In genomic region chr12:132686831-132687210, GRCh38 we compare ENCODE assay signal across 9 cellular contexts. TPM values are rescaled to one million over a fixed set of nuclear protein-coding genes. Genes with fewer than 3 reads are reported as not detected.
DNase-seq lines count a peak whose midpoint lies in the region; ATAC-seq, FAIRE-seq and TF ChIP-seq lines count a peak whose summit lies in the region.
"Had no signal": no experiment of that assay in that cellular context is flagged by ENCODE, and none has a peak within 500 bp of the region (broad histone marks: within the 10 kb centered on the region; RNA-seq: fewer than 3 reads in every experiment).

No MANE protein-coding gene starts in this region.

- H3K27me3 ChIP-seq in Peyer's patch (no peaks in the 10 kb centered on the region), esophagus (ENCODE audit: control insufficient read depth in 1 of 2, insufficient read depth in 2 of 2, low read length in 2 of 2) (no peaks in the 10 kb centered on the region), pancreas (no peaks in the 10 kb centered on the region)

- peak; percentile 10 for DNase-seq in NCI-H345 (lab: John Stamatoyannopoulos, UW)
- DNase-seq in NCI-H345 treated with DMSO at 0.1 percent for 48 hours (lab: John Stamatoyannopoulos, UW; ENCODE audit: unreplicated experiment): no peak
- no peak for DNase-seq in Peyer's patch
- DNase-seq in pancreas: peak in 3 of 6 donors; percentile 30 to 71 (median 59)
- DNase-seq in GOT3 (lab: John Stamatoyannopoulos, UW): no peak
- DNase-seq in DMS53 treated with DMSO at 0.1 percent for 48 hours (lab: John Stamatoyannopoulos, UW; ENCODE audit: unreplicated experiment): no peak

- intact Hi-C loops in pancreas (cut with DNase I): no loop called here

- TF ChIP-seq POLR2A in Peyer's patch (IDR thresholded peaks at IDR 0.05): no peak

- no peaks in the 10 kb centered on the region for H3K9me3 ChIP-seq in Peyer's patch
- no peaks in the 10 kb centered on the region for H3K9me3 ChIP-seq in esophagus (ENCODE audit: control insufficient read depth in 2 of 2, insufficient read depth in 1 of 2, low read depth in 1 of 2, low read length in 1 of 2)
- H3K9me3 ChIP-seq in pancreas: no peaks in the 10 kb centered on the region

- no peak for FAIRE-seq in pancreas (lab: Jason Lieb, UNC)
- FAIRE-seq: colon had no signal

- ATAC-seq in HG02610 (IDR thresholded peaks at IDR 0.05; ENCODE audit: unreplicated experiment): peak; percentile 40
- ATAC-seq in pancreas: peak in 2 of 4 donors; percentile 51 to 55

- H3K4me1 ChIP-seq in Peyer's patch (peaks cover 0 to 22% (median 6%) of the 10 kb centered on the region in 4 donors), esophagus (ENCODE audit: control insufficient read depth in 2 of 2, insufficient read depth in 2 of 2, low read length in 1 of 2) (peaks cover 0 to 12% of the 10 kb centered on the region in 2 donors), pancreas (peaks cover 0 to 2% (median 0%) of the 10 kb centered on the region in 3 donors)

- 0 to 1% methylated on average over 40 to 55 of the region's 55 CpGs for WGBS in esophagus, 2 donors
- whole genome bisulfite sequencing in pancreas, 2 donors: 0% methylated on average over 35 to 55 of the region's 55 CpGs

- H3K36me3 ChIP-seq in Peyer's patch: peaks cover 0 to 13% (median 0%) of the 10 kb centered on the region in 3 donors
- no peaks in the 10 kb centered on the region for H3K36me3 ChIP-seq in esophagus (ENCODE audit: control insufficient read depth in 2 of 2, insufficient read depth in 2 of 2, low read length in 1 of 2)
- no peaks in the 10 kb centered on the region for H3K36me3 ChIP-seq in pancreas

- TF ChIP-seq CTCF in Peyer's patch (IDR thresholded peaks at IDR 0.05): no peak
- TF ChIP-seq CTCF in pancreas (IDR thresholded peaks at IDR 0.05): no peak

- H3K4me3 ChIP-seq in Peyer's patch (peak overlapping the region; percentile 86 to 99 (median 96)), esophagus (ENCODE audit: low read depth in 1 of 2, low read length in 2 of 2) (peak overlapping the region; percentile 84 to 87), pancreas (peak overlapping the region; percentile 47 to 92 (median 82))

- H3K27ac ChIP-seq in Peyer's patch (peak overlapping the region; percentile 77 to 93 (median 80)), esophagus (ENCODE audit: low read depth in 2 of 2, low read length in 1 of 2) (peak overlapping the region; percentile 69 to 74), pancreas (peak overlapping the region in 1 of 4 donors; percentile 3)

RNA-seq across cellular contexts. Expression of gene POLE, which starts 0.3 kb away (rescaled TPM):
- 100 to 1,000 TPM in 2 of 4 donors, 10 to 100 TPM in 2; 58.3 to 198 (median 84.3) TPM for total RNA-seq in Peyer's patch
- polyA plus RNA-seq in esophagus: 10 to 100 TPM; 16.7 to 41.2 TPM
- 10 to 100 TPM in 5 of 6 donors, 1 to 10 TPM in 1; 7.2 to 17.1 (median 14.3) TPM for total RNA-seq in pancreas
- 10 to 100 TPM; 31.0 to 45.7 TPM for polyA plus RNA-seq in pancreas

RNA-seq across cellular contexts. Expression of gene PXMP2, which starts 0.6 kb away (rescaled TPM):
- total RNA-seq in Peyer's patch (100 to 1,000 TPM in 2 of 4 donors, 10 to 100 TPM in 2; 19.8 to 157 (median 109) TPM), pancreas (10 to 100 TPM; 12.2 to 27.1 (median 14.2) TPM)
- polyA plus RNA-seq in esophagus (10 to 100 TPM in 1 of 2 donors, 1 to 10 TPM in 1; 5.1 to 15.7 TPM), pancreas (10 to 100 TPM in 1 of 2 donors, 1 to 10 TPM in 1; 7.7 to 13.5 TPM)

RNA-seq across cellular contexts. Expression of gene PGAM5, which starts 23.8 kb away (rescaled TPM):
- total RNA-seq in Peyer's patch (10 to 100 TPM; 23.5 to 45.4 (median 29.0) TPM), pancreas (10 to 100 TPM; 14.9 to 27.3 (median 18.0) TPM)
- polyA plus RNA-seq in esophagus (10 to 100 TPM; 19.1 to 20.5 TPM), pancreas (10 to 100 TPM in 1 of 2 donors, 1 to 10 TPM in 1; 9.0 to 14.4 TPM)
